Comparison of ENCODE assay signal across 22 cellular contexts in the genomic region with DNA sequence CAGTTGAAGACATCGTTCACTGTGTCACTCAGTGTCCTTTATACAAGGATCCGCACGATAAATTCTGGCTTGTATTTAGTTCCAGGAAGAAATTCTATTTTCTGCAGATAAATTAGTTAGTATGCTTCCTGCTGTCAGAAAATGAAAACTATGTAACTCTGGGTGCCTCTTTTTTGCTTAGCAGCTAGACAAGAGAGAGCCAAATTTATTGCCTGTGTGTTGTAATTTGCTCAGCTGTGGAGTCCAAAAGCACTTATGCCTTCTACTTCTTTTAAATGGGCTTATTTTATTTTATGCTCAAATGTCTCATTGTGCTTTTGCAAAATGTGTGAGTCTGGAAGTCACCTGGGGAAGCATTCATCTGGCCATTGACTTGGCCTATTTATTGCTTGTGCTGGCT. TPM values are rescaled to one million over a fixed set of nuclear protein-coding genes. Genes with fewer than 3 reads are reported as not detected.
A peak's percentile ranks its signal among the peaks of the same experiment; 100 is the strongest.
DNase-seq lines count a peak whose midpoint lies in the region; ATAC-seq and TF ChIP-seq lines count a peak whose summit lies in the region.
"Had no signal": no experiment of that assay in that cellular context is flagged by ENCODE, and none has a peak within 500 bp of the region (broad histone marks: within the 10 kb centered on the region; RNA-seq: fewer than 3 reads in every experiment).

No MANE protein-coding gene starts in this region.

- H3K9me3 ChIP-seq in osteoblast (ENCODE audit: low read depth, low read length) (no peaks in the 10 kb centered on the region), OCI-LY7 (ENCODE audit: low read length) (no peaks in the 10 kb centered on the region)
- H3K9me3 ChIP-seq: BE2C had no signal

- H3K27me3 ChIP-seq in osteoblast (ENCODE audit: insufficient read depth, low read length): no peaks in the 10 kb centered on the region

- H3K27ac ChIP-seq in osteoblast (ENCODE audit: low read depth, low read length) (no peak overlapping the region), OCI-LY7 (ENCODE audit: low read depth, low read length, poor library complexity, severe bottlenecking) (no peak overlapping the region)

- H2AFZ ChIP-seq in osteoblast (ENCODE audit: low read length) (no peak overlapping the region), OCI-LY7 (ENCODE audit: low read length) (no peak overlapping the region)

- no peak overlapping the region for H3K4me3 ChIP-seq in choroid plexus epithelial cell (ENCODE audit: low read depth, low read length)
- H3K4me3 ChIP-seq in osteoblast (ENCODE audit: insufficient read depth, low read length): no peak overlapping the region
- no peak overlapping the region for H3K4me3 ChIP-seq in OCI-LY7 (ENCODE audit: low read depth, low read length, poor library complexity, severe bottlenecking)

- DNase-seq in GM03348 (ENCODE audit: low spot score): peak; percentile 29
- DNase-seq in choroid plexus epithelial cell (ENCODE audit: low read depth): peak; percentile 3
- peak; percentile 3 for DNase-seq in osteoblast (ENCODE audit: insufficient read length, low spot score, missing footprints)
- DNase-seq in left lobe of liver (ENCODE audit: low spot score): no peak
- DNase-seq in OCI-LY7 (ENCODE audit: low spot score): no peak
- DNase-seq in left ventricle myocardium superior: no peak
- DNase-seq: 8988T; BE2C; C1 segment of cervical spinal cord; CD4-positive, CD25-positive, alpha-beta regulatory T cell; CD8-positive, alpha-beta memory T cell; COR-L47; DMS 273 treated with DMSO at 0.1 percent for 48 hours; DMS53; DND-41; EL; H9 had no signal

- H4K20me1 ChIP-seq in osteoblast (ENCODE audit: insufficient read depth, low read length) (no peaks in the 10 kb centered on the region), OCI-LY7 (ENCODE audit: insufficient read depth, low read length) (no peaks in the 10 kb centered on the region)

- POLR2A ChIA-PET in OCI-LY7 (lab: Charles Lee): interaction anchor here (0.5 kb wide), 1 partner anchor 205 kb away, joined by 4 read pairs; no protein-coding TSS in a partner anchor

- H3K36me3 ChIP-seq in osteoblast (ENCODE audit: insufficient read depth, low read length) (no peaks in the 10 kb centered on the region), OCI-LY7 (ENCODE audit: insufficient read depth, low read length) (no peaks in the 10 kb centered on the region)
- H3K36me3 ChIP-seq: BE2C had no signal

- intact Hi-C loops in OCI-LY7 (cut with micrococcal nuclease; ENCODE audit: unreplicated experiment) (no loop called here), left ventricle myocardium superior (cut with micrococcal nuclease) (no loop called here)

- H3K79me2 ChIP-seq in osteoblast (ENCODE audit: insufficient read depth, low read length) (no peaks in the 10 kb centered on the region), OCI-LY7 (ENCODE audit: insufficient read depth, low read depth, low read length) (no peaks in the 10 kb centered on the region)

- ATAC-seq in left lobe of liver (no peak), HG03571 (IDR thresholded peaks at IDR 0.05; ENCODE audit: unreplicated experiment) (no peak), left ventricle myocardium superior (no peak)

- CTCF ChIA-PET in OCI-LY7 (lab: Charles Lee; ENCODE audit: unreplicated experiment): no interaction called here

- BruUV-seq in OCI-LY7 (replicated peaks; lab: Mats Ljungman, UMichigan): no TSS peak

- H3K4me2 ChIP-seq in osteoblast (ENCODE audit: insufficient read depth, low read length) (no peak overlapping the region), OCI-LY7 (ENCODE audit: low read length) (no peak overlapping the region)

- no peak for TF ChIP-seq CTCF in choroid plexus epithelial cell (conservative IDR thresholded peaks at IDR 0.05; ENCODE audit: low read depth, low read length)
- TF ChIP-seq CTCF in osteoblast (IDR thresholded peaks at IDR 0.05; ENCODE audit: extremely low read depth, low read depth, low read length): no peak
- TF ChIP-seq CTCF in OCI-LY7 (conservative IDR thresholded peaks at IDR 0.05; ENCODE audit: low read length): no peak

- no peaks in the 10 kb centered on the region for H3K9me2 ChIP-seq in OCI-LY7 (ENCODE audit: insufficient read depth, low read length)

- H3K4me1 ChIP-seq in osteoblast (ENCODE audit: insufficient read depth, low read length) (no peaks in the 10 kb centered on the region), OCI-LY7 (ENCODE audit: insufficient read depth, low read length, poor library complexity, severe bottlenecking) (no peaks in the 10 kb centered on the region)
- H3K4me1 ChIP-seq: BE2C had no signal

RNA-seq across cellular contexts. Expression of gene KCNK16, which starts 56.5 kb away (rescaled TPM):
- total RNA-seq in osteoblast: not detected in 2 replicates
- not detected for total RNA-seq in left lobe of liver
- not detected in 2 replicates for total RNA-seq in OCI-LY7 (2014; rRNA removed; shearing (Covaris generic))
- not detected in 2 replicates for total RNA-seq in OCI-LY7 (2022)
- not detected for total RNA-seq in left ventricle myocardium superior
- total RNA-seq: A673; CD4-positive, CD25-positive, alpha-beta regulatory T cell; CD8-positive, alpha-beta memory T cell; G401; H1; H9; HT-29 had no signal

Comparison
In these comparisons a context has a peak if more than half of its experiments do, and no peak if none do; other contexts are left out.
1. DNase-seq: peak in GM03348 (single experiment), choroid plexus epithelial cell (single experiment) and osteoblast (single experiment); none in left lobe of liver (single experiment), OCI-LY7 (single experiment) and left ventricle myocardium superior (single experiment).